Comparison of ENCODE assay signal across 22 cellular contexts in the genomic region with DNA sequence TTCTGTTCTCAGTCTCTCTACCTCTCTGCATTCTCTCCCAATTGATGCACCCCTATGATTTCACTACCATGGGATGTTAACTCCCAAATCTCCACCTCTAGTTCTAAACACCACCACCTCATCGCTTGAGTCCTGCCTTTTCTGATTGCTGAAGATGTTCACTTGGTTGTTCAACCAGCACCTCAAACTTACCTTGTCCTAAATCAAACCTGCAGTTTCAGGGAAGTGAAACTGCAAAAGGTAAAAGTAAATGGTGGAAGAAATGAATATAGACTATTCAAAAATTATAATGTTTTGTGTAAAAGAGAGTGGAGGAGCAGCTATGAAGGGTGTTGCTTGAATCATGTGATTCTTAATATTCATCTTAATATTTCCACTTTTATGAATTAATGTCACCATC.
DNase-seq lines count a peak whose midpoint lies in the region; ATAC-seq and TF ChIP-seq lines count a peak whose summit lies in the region.
"Had no signal": no experiment of that assay in that cellular context is flagged by ENCODE, and none has a peak within 500 bp of the region (broad histone marks: within the 10 kb centered on the region; RNA-seq: fewer than 3 reads in every experiment).

No MANE protein-coding gene starts in this region.

- H3K27me3 ChIP-seq in SJSA1 (replicated peaks) (no peaks in the 10 kb centered on the region), neural progenitor cell (no peaks in the 10 kb centered on the region)

- H3K4me1 Mint-ChIP-seq in HFFc6 (ENCODE audit: low read depth) (peaks cover 28% of the 10 kb centered on the region), neural progenitor cell (no peaks in the 10 kb centered on the region)
- H3K4me1 Mint-ChIP-seq: activated naive CD4-positive, alpha-beta T cell treated with anti-CD3 and anti-CD28 coated beads, Interleukin-2, amount 50 U/mL, for 24 hours had no signal

- H3K4me3 ChIP-seq in SJSA1 = no peak overlapping the region
- no peak overlapping the region for H3K4me3 ChIP-seq in neural progenitor cell
- H3K4me3 ChIP-seq: PC-9 had no signal

- peak overlapping the region; percentile 38 for H3K4me2 ChIP-seq in neural progenitor cell
- H3K4me2 ChIP-seq: PC-9 had no signal

- 0 out of 2 replicates have a peak, but pooled peaks cover 8% of the 10 kb centered on the region for H3K9me3 Mint-ChIP-seq in HFFc6
- H3K9me3 Mint-ChIP-seq in neural progenitor cell = peaks cover 16% of the 10 kb centered on the region
- H3K9me3 Mint-ChIP-seq: activated naive CD4-positive, alpha-beta T cell treated with anti-CD3 and anti-CD28 coated beads, Interleukin-2, amount 50 U/mL, for 24 hours had no signal

- H3K9me3 ChIP-seq in SJSA1 (replicated peaks) (no peaks in the 10 kb centered on the region), neural progenitor cell (ENCODE audit: low read depth) (peaks cover 10% of the 10 kb centered on the region)

- in situ Hi-C loops in GM13977 (cut with MboI; ENCODE audit: low pct_unique_long_range_greater_than_20kb, low sequenced_read_pairs, unreplicated experiment) = no loop called here

- H3K36me3 Mint-ChIP-seq in HFFc6 (ENCODE audit: low read depth) = peaks cover 27% of the 10 kb centered on the region
- H3K36me3 Mint-ChIP-seq in neural progenitor cell = peaks cover 32% of the 10 kb centered on the region

- H3K79me2 ChIP-seq in neural progenitor cell (ENCODE audit: low read depth) = no peaks in the 10 kb centered on the region

- H3K27ac ChIP-seq in SJSA1 (peak overlapping the region; percentile 67), neural progenitor cell (no peak overlapping the region)
- H3K27ac ChIP-seq: PC-9 had no signal

- H3K36me3 ChIP-seq in SJSA1 (peaks cover 39% of the 10 kb centered on the region), neural progenitor cell (peaks cover 19% of the 10 kb centered on the region)

- H4K20me1 ChIP-seq in neural progenitor cell (ENCODE audit: low read depth) = no peaks in the 10 kb centered on the region

- H3K4me3 Mint-ChIP-seq in HFFc6 = peak overlapping the region; percentile 25; the same call in 1 of the 2 replicates
- H3K4me3 Mint-ChIP-seq in neural progenitor cell = no peak overlapping the region
- H3K4me3 Mint-ChIP-seq: activated naive CD4-positive, alpha-beta T cell treated with anti-CD3 and anti-CD28 coated beads, Interleukin-2, amount 50 U/mL, for 24 hours; activated T-cell treated with anti-CD3 and anti-CD28 coated beads, Interleukin-2, amount 50 U/mL, for 72 hours; CD14-positive monocyte had no signal

- H3K9ac ChIP-seq in neural progenitor cell = no peak overlapping the region

- H2AFZ ChIP-seq in neural progenitor cell (replicated peaks) = no peak overlapping the region
- H2AFZ ChIP-seq: PC-9 had no signal

- TF ChIP-seq CTCF in HFFc6 (IDR thresholded peaks at IDR 0.05) (no peak), neural progenitor cell (IDR thresholded peaks at IDR 0.05) (no peak), GM13977 (IDR thresholded peaks at IDR 0.05; ENCODE audit: extremely low read depth, insufficient read depth, missing control alignments) (no peak)

- H3K27me3 Mint-ChIP-seq in HFFc6 (ENCODE audit: insufficient read depth) (no peaks in the 10 kb centered on the region), neural progenitor cell (ENCODE audit: insufficient read depth, low read depth) (no peaks in the 10 kb centered on the region)
- H3K27me3 Mint-ChIP-seq: activated naive CD4-positive, alpha-beta T cell treated with anti-CD3 and anti-CD28 coated beads, Interleukin-2, amount 50 U/mL, for 24 hours had no signal

- DNase-seq in HFFc6 (no peak), SJSA1 (ENCODE audit: low read depth in 1 of 2, low spot score in 2 of 2) (no peak), neural progenitor cell (ENCODE audit: low spot score) (no peak), GM13977 (ENCODE audit: low spot score) (no peak), AG08395 (ENCODE audit: low spot score) (no peak)
- DNase-seq: activated CD4-positive, alpha-beta T cell treated with anti-CD3 and anti-CD28 coated beads for 48 hours; activated T-cell treated with anti-CD3 and anti-CD28 coated beads, Interleukin-2, amount 50 U/mL, for 72 hours; anterior cingulate cortex; central memory CD4-positive, alpha-beta T cell; HCEC 1CT; head of caudate nucleus; NCI-H1417 treated with DMSO at 0.1 percent for 48 hours; NCI-H2107; NCI-H446 treated with DMSO at 0.1 percent for 48 hours; PC-9; SHP77; T-helper 1 cell had no signal

- peaks cover 22% of the 10 kb centered on the region for H3F3A ChIP-seq in neural progenitor cell (ENCODE audit: low read depth)

- ATAC-seq in GM18502 (IDR thresholded peaks at IDR 0.05; ENCODE audit: poor library complexity, unreplicated experiment) = peak; percentile 52
- ATAC-seq in GM19023 (IDR thresholded peaks at IDR 0.05; ENCODE audit: unreplicated experiment) = no peak
- ATAC-seq in HG03196 (IDR thresholded peaks at IDR 0.05; ENCODE audit: unreplicated experiment) = no peak
- ATAC-seq: activated T-cell treated with anti-CD3 and anti-CD28 coated beads, Interleukin-2, amount 50 U/mL, for 72 hours had no signal

- H3K27ac Mint-ChIP-seq in HFFc6 = peak overlapping the region; percentile 69; the same call in 1 of the 2 replicates
- H3K27ac Mint-ChIP-seq in neural progenitor cell = no peak overlapping the region
- H3K27ac Mint-ChIP-seq: activated naive CD4-positive, alpha-beta T cell treated with anti-CD3 and anti-CD28 coated beads, Interleukin-2, amount 50 U/mL, for 24 hours; activated T-cell treated with anti-CD3 and anti-CD28 coated beads, Interleukin-2, amount 50 U/mL, for 72 hours had no signal

- H3K4me1 ChIP-seq in SJSA1 (replicated peaks) (peaks cover 25% of the 10 kb centered on the region), neural progenitor cell (peaks cover 31% of the 10 kb centered on the region)
